Comparison of ENCODE assay signal across 8 cellular contexts in genomic region chr11:66677599-66678375, GRCh38. TPM values are rescaled to one million over a fixed set of nuclear protein-coding genes. Genes with fewer than 3 reads are reported as not detected.
DNase-seq lines count a peak whose midpoint lies in the region; ATAC-seq and TF ChIP-seq lines count a peak whose summit lies in the region.

Gene RBM4B, minus strand, starts transcription at chr11:66677887. Its CDS starts 808 bp downstream, at chr11:66677079.

- peak within 1 kb of the TSS; percentile 99 for H3K27ac Mint-ChIP-seq in type B pancreatic cell

- TF ChIP-seq CTCF in GM13977 (IDR thresholded peaks at IDR 0.05; ENCODE audit: extremely low read depth, insufficient read depth, missing control alignments) (no peak), heart left ventricle (IDR thresholded peaks at IDR 0.05) (no peak), type B pancreatic cell (conservative IDR thresholded peaks at IDR 0.05) (no peak)

- peak; percentile 70 to 91 for TF ChIP-seq POLR2A in heart left ventricle (IDR thresholded peaks at IDR 0.05)

- ATAC-seq in HG02884 (IDR thresholded peaks at IDR 0.05; ENCODE audit: unreplicated experiment) = peak; percentile 71
- ATAC-seq in heart left ventricle = peak; percentile 98 to 99 (median 98)

- H3K4me3 ChIP-seq in heart left ventricle = peak within 1 kb of the TSS; percentile 56 to 83 (median 72)

- H3K9me3 Mint-ChIP-seq in type B pancreatic cell = no peaks in the 10 kb centered on the region

- peak within 1 kb of the TSS; percentile 98 for H3K4me3 Mint-ChIP-seq in type B pancreatic cell

- DNase-seq in GM13977 (ENCODE audit: low spot score) (peak; percentile 97), NCI-H146 treated with DMSO at 0.1 percent for 48 hours (lab: John Stamatoyannopoulos, UW; ENCODE audit: unreplicated experiment) (peak; percentile 85), T-helper 1 cell (peak; percentile 94 to 97 (median 95)), heart left ventricle (peak; percentile 96 to 98 (median 97)), pons (ENCODE audit: low spot score) (peak; percentile 93), type B pancreatic cell (ENCODE audit: extremely low spot score, unreplicated experiment) (peak; percentile 98)

- no peaks in the 10 kb centered on the region for H3K27me3 ChIP-seq in heart left ventricle

- whole genome bisulfite sequencing in adipose tissue, 3 donors = 0 to 1% (median 1%) methylated on average over 58 to 61 of the region's 61 CpGs
- WGBS in heart left ventricle, 4 donors = 1% methylated on average over 26 to 61 of the region's 61 CpGs

- H3K4me1 ChIP-seq in heart left ventricle = peaks cover 0 to 48% (median 26%) of the 10 kb centered on the region in 12 donors

- H3K36me3 ChIP-seq in heart left ventricle = peaks cover 0 to 13% (median 0%) of the 10 kb centered on the region in 9 donors

- H3K27ac ChIP-seq in adipose tissue (ENCODE audit: low read depth, low read length) (peak within 1 kb of the TSS; percentile 94), heart left ventricle (peak within 1 kb of the TSS; percentile 84 to 98 (median 92))

- in situ Hi-C loops in GM13977 (cut with MboI; ENCODE audit: low pct_unique_long_range_greater_than_20kb, low sequenced_read_pairs, unreplicated experiment) = loop anchor here (25.0 kb wide), 1 partner anchor 265 kb away; the partner anchor contains the start of gene NPAS4

- no peaks in the 10 kb centered on the region for H3K9me3 ChIP-seq in heart left ventricle

- peaks cover 29% of the 10 kb centered on the region for H3K4me1 Mint-ChIP-seq in type B pancreatic cell (ENCODE audit: unreplicated experiment)

- H3K36me3 Mint-ChIP-seq in type B pancreatic cell = peaks cover 15% of the 10 kb centered on the region

- H3K27me3 Mint-ChIP-seq in type B pancreatic cell = no peaks in the 10 kb centered on the region

- intact Hi-C loops in heart left ventricle (cut with DNase I) = loop anchor here (1.0 to 10.0 kb wide), 15 partner anchors 39 to 365 kb away; partner anchors contain the start of genes CCDC87 (in 6 of the 10), CCS (in 6 of the 10), RBM4 (in 3 of the 10) and RBM14 (in 2 of the 10)

RNA-seq across cellular contexts. Expression of gene RBM4B, which starts in this region (rescaled TPM):
- 10 to 100 TPM in 2 of 3 donors, 1 to 10 TPM in 1; 9.5 to 13.5 (median 10.1) TPM for polyA plus RNA-seq in adipose tissue
- total RNA-seq in heart left ventricle = 10 to 100 TPM in 4 of 9 donors, 1 to 10 TPM in 5; 8.4 to 13.3 (median 10.0) TPM
- 1 to 10 TPM; 7.0 to 8.9 TPM for polyA plus RNA-seq in heart left ventricle
- total RNA-seq in type B pancreatic cell (ENCODE audit: low replicate concordance) = 25.2 and 49.1 TPM in 2 replicates

Comparison
In these comparisons a context has a peak if more than half of its experiments do, and no peak if none do; other contexts are left out.
1. Peak in every context shown above with its lines: DNase-seq, ATAC-seq, H3K4me3 ChIP-seq and H3K27ac ChIP-seq.